Comparison of ENCODE assay signal across 25 cellular contexts in genomic region chr15:101046826-101047225, GRCh38.
A peak's percentile ranks its signal among the peaks of the same experiment; 100 is the strongest.
DNase-seq lines count a peak whose midpoint lies in the region; ATAC-seq and TF ChIP-seq lines count a peak whose summit lies in the region.
"Had no signal": no experiment of that assay in that cellular context is flagged by ENCODE, and none has a peak within 500 bp of the region (broad histone marks: within the 10 kb centered on the region; RNA-seq: fewer than 3 reads in every experiment).

No MANE protein-coding gene starts in this region.

- no peak overlapping the region for H3K27ac Mint-ChIP-seq in neural progenitor cell
- no peak overlapping the region for H3K27ac Mint-ChIP-seq in activated T-cell treated with anti-CD3 and anti-CD28 coated beads, Interleukin-2, amount 50 U/mL, for 24 hours
- H3K27ac Mint-ChIP-seq: CD4-positive, CD25-positive, alpha-beta regulatory T cell; naive thymus-derived CD4-positive, alpha-beta T cell; T-helper 17 cell had no signal

- H3K79me2 ChIP-seq in neural progenitor cell (ENCODE audit: low read depth), result no peaks in the 10 kb centered on the region
- H3K79me2 ChIP-seq: parathyroid adenoma had no signal

- in situ Hi-C loops in transverse colon (cut with MboI; ENCODE audit: low pct_ligation_motif_present in 1 of 4, low pct_unique_long_range_greater_than_20kb in 1 of 4, low sequenced_read_pairs in 3 of 4), result no loop called here

- TF ChIP-seq CTCF in Peyer's patch (IDR thresholded peaks at IDR 0.05) (no peak), fibroblast of villous mesenchyme (IDR thresholded peaks at IDR 0.05; ENCODE audit: insufficient read depth, low read depth, low read length) (no peak), neural progenitor cell (IDR thresholded peaks at IDR 0.05) (no peak), transverse colon (IDR thresholded peaks at IDR 0.05) (no peak)

- H3K4me2 ChIP-seq in neural progenitor cell, result peak overlapping the region; percentile 69

- 80% methylated on average over 7 of the region's 7 CpGs; no CpG with 5 or more reads in 1 of the 2 donors for WGBS in transverse colon (ENCODE audit: low coverage in 1 of 2), 2 donors

- H4K20me1 ChIP-seq in neural progenitor cell (ENCODE audit: low read depth), result no peaks in the 10 kb centered on the region

- no peak overlapping the region for H2AFZ ChIP-seq in neural progenitor cell (replicated peaks)
- H2AFZ ChIP-seq: parathyroid adenoma had no signal

- no peak for TF ChIP-seq EP300 in transverse colon (IDR thresholded peaks at IDR 0.05; ENCODE audit: low read depth)

- H3K9me3 ChIP-seq in Peyer's patch (no peaks in the 10 kb centered on the region), neural progenitor cell (ENCODE audit: low read depth) (no peaks in the 10 kb centered on the region), transverse colon (no peaks in the 10 kb centered on the region)
- H3K9me3 ChIP-seq: body of pancreas, gastroesophageal sphincter, right lobe of liver had no signal

- no peaks in the 10 kb centered on the region for H3K36me3 Mint-ChIP-seq in neural progenitor cell
- H3K36me3 Mint-ChIP-seq in activated T-cell treated with anti-CD3 and anti-CD28 coated beads, Interleukin-2, amount 50 U/mL, for 24 hours (ENCODE audit: low read depth), result no peaks in the 10 kb centered on the region
- H3K36me3 Mint-ChIP-seq: CD4-positive, CD25-positive, alpha-beta regulatory T cell; naive thymus-derived CD4-positive, alpha-beta T cell had no signal

- intact Hi-C loops in transverse colon (cut with DNase I; ENCODE audit: low total_unique reads), result no loop called here

- no peaks in the 10 kb centered on the region for H3K4me1 ChIP-seq in Peyer's patch
- peaks cover 13% of the 10 kb centered on the region for H3K4me1 ChIP-seq in neural progenitor cell
- H3K4me1 ChIP-seq in transverse colon, result peaks cover 0 to 2% (median 0%) of the 10 kb centered on the region in 4 donors
- H3K4me1 ChIP-seq: body of pancreas, gastroesophageal sphincter, parathyroid adenoma, right lobe of liver had no signal

- H3K36me3 ChIP-seq in Peyer's patch, result peaks cover 0 to 58% (median 0%) of the 10 kb centered on the region in 3 donors
- no peaks in the 10 kb centered on the region for H3K36me3 ChIP-seq in neural progenitor cell
- H3K36me3 ChIP-seq in transverse colon, result no peaks in the 10 kb centered on the region
- H3K36me3 ChIP-seq: right lobe of liver had no signal

- H3K4me3 Mint-ChIP-seq in neural progenitor cell, result no peak overlapping the region
- no peak overlapping the region for H3K4me3 Mint-ChIP-seq in activated T-cell treated with anti-CD3 and anti-CD28 coated beads, Interleukin-2, amount 50 U/mL, for 24 hours
- H3K4me3 Mint-ChIP-seq: CD4-positive, CD25-positive, alpha-beta regulatory T cell; naive thymus-derived CD4-positive, alpha-beta T cell; T-helper 17 cell had no signal

- H3F3A ChIP-seq in neural progenitor cell (ENCODE audit: low read depth), result no peaks in the 10 kb centered on the region

- no peaks in the 10 kb centered on the region for H3K9me3 Mint-ChIP-seq in neural progenitor cell
- no peaks in the 10 kb centered on the region for H3K9me3 Mint-ChIP-seq in activated T-cell treated with anti-CD3 and anti-CD28 coated beads, Interleukin-2, amount 50 U/mL, for 24 hours

- peaks cover 13% of the 10 kb centered on the region for H3K27me3 Mint-ChIP-seq in neural progenitor cell (ENCODE audit: insufficient read depth, low read depth)
- peaks cover 26% of the 10 kb centered on the region for H3K27me3 Mint-ChIP-seq in activated T-cell treated with anti-CD3 and anti-CD28 coated beads, Interleukin-2, amount 50 U/mL, for 24 hours

- H3K9ac ChIP-seq in neural progenitor cell, result no peak overlapping the region
- H3K9ac ChIP-seq: parathyroid adenoma had no signal

- H3K27me3 ChIP-seq in Peyer's patch, result no peaks in the 10 kb centered on the region
- peaks cover 39% of the 10 kb centered on the region for H3K27me3 ChIP-seq in neural progenitor cell
- no peaks in the 10 kb centered on the region for H3K27me3 ChIP-seq in transverse colon
- H3K27me3 ChIP-seq: body of pancreas, gastroesophageal sphincter, right lobe of liver had no signal

- peak; percentile 2 to 27 (median 21) for DNase-seq in Peyer's patch
- DNase-seq in fibroblast of villous mesenchyme (ENCODE audit: low read depth), result peak; percentile 34
- DNase-seq in neural progenitor cell (ENCODE audit: low spot score), result no peak
- peak; percentile 2 for DNase-seq in transverse colon
- no peak for DNase-seq in activated T-cell treated with anti-CD3 and anti-CD28 coated beads, Interleukin-2, amount 50 U/mL, for 24 hours
- no peak for DNase-seq in GM19238 (ENCODE audit: insufficient read length, low spot score)
- DNase-seq: activated CD4-positive, alpha-beta T cell treated with anti-CD3 and anti-CD28 coated beads for 48 hours; CD4-positive, CD25-positive, alpha-beta regulatory T cell; DMS153; effector CD8-positive, alpha-beta T cell; kidney glomerular epithelial cell; mesenchymal stem cell; NCI-H2081; NCI-H446 treated with DMSO at 0.1 percent for 48 hours; NK-92 treated with Interleukin-12 subunit alpha and Interleukin-12 subunit beta, amount 100 ng/mL, for 24 hours; substantia nigra; T-helper 17 cell had no signal

- TF ChIP-seq POLR2A in Peyer's patch (IDR thresholded peaks at IDR 0.05) (no peak), transverse colon (IDR thresholded peaks at IDR 0.05) (no peak)

- H3K27ac ChIP-seq in Peyer's patch (peak overlapping the region in 2 of 4 donors; percentile 10 to 21), neural progenitor cell (no peak overlapping the region), transverse colon (no peak overlapping the region)
- H3K27ac ChIP-seq: body of pancreas, parathyroid adenoma, right lobe of liver, SK-N-MC had no signal

- no peak for ATAC-seq in GM18520 (IDR thresholded peaks at IDR 0.05; ENCODE audit: unreplicated experiment)
- no peak for ATAC-seq in GM21381 (IDR thresholded peaks at IDR 0.05; ENCODE audit: unreplicated experiment)
- ATAC-seq: body of pancreas; gastroesophageal sphincter; naive thymus-derived CD4-positive, alpha-beta T cell; right lobe of liver; T-helper 17 cell had no signal

- H3K4me3 ChIP-seq in Peyer's patch (no peak overlapping the region), fibroblast of villous mesenchyme (ENCODE audit: low read depth, low read length) (no peak overlapping the region), neural progenitor cell (no peak overlapping the region), transverse colon (no peak overlapping the region)
- H3K4me3 ChIP-seq: body of pancreas, gastroesophageal sphincter, right lobe of liver, SK-N-MC had no signal

- peaks cover 37% of the 10 kb centered on the region for H3K4me1 Mint-ChIP-seq in neural progenitor cell
- no peaks in the 10 kb centered on the region for H3K4me1 Mint-ChIP-seq in activated T-cell treated with anti-CD3 and anti-CD28 coated beads, Interleukin-2, amount 50 U/mL, for 24 hours (ENCODE audit: low read depth)
- H3K4me1 Mint-ChIP-seq: naive thymus-derived CD4-positive, alpha-beta T cell had no signal

Comparison
In these comparisons a context has a peak if more than half of its experiments do, and no peak if none do; other contexts are left out.
1. DNase-seq: peak in Peyer's patch (3 of 3), fibroblast of villous mesenchyme (single experiment) and transverse colon (single experiment); none in neural progenitor cell (single experiment), activated T-cell treated with anti-CD3 and anti-CD28 coated beads, Interleukin-2, amount 50 U/mL, for 24 hours (single experiment) and GM19238 (single experiment).